In genomic region chr5:172007153-172007794, GRCh38 we compare ENCODE assay signal across 8 cellular contexts. TPM values are rescaled to one million over a fixed set of nuclear protein-coding genes. Genes with fewer than 3 reads are reported as not detected.
DNase-seq lines count a peak whose midpoint lies in the region; ATAC-seq and FAIRE-seq lines count a peak whose summit lies in the region.

No MANE protein-coding gene starts in this region.

- H3K9ac ChIP-seq in mucosa of stomach (ENCODE audit: low read length): peak overlapping the region; percentile 94

- H3K4me1 ChIP-seq in ectodermal cell (ENCODE audit: control insufficient read depth, insufficient read depth, low read length) (peaks cover 8% of the 10 kb centered on the region), mucosa of stomach (ENCODE audit: control insufficient read depth, insufficient read depth, low read length) (peaks cover 36% of the 10 kb centered on the region)

- peaks cover 5% of the 10 kb centered on the region for H3K36me3 Mint-ChIP-seq in activated naive CD4-positive, alpha-beta T cell treated with anti-CD3 and anti-CD28 coated beads, Interleukin-2, amount 50 U/mL, for 24 hours

- peak overlapping the region; percentile 85 for H3K4me3 ChIP-seq in ectodermal cell (ENCODE audit: insufficient read depth, low read depth, low read length)
- H3K4me3 ChIP-seq in mucosa of stomach (ENCODE audit: low read length): peak overlapping the region; percentile 79

- peaks cover 52% of the 10 kb centered on the region for H3K4me1 Mint-ChIP-seq in activated naive CD4-positive, alpha-beta T cell treated with anti-CD3 and anti-CD28 coated beads, Interleukin-2, amount 50 U/mL, for 24 hours

- DNase-seq in activated naive CD4-positive, alpha-beta T cell treated with Interleukin-2 at 50 U/mL for 16 hours: no peak
- DNase-seq in RCC 7860 (ENCODE audit: low spot score): peak; percentile 27
- DNase-seq in NCI-H748 (lab: John Stamatoyannopoulos, UW; ENCODE audit: unreplicated experiment): no peak
- DNase-seq in NCI-H1436 treated with DMSO at 0.1 percent for 48 hours (lab: John Stamatoyannopoulos, UW): no peak

- no peaks in the 10 kb centered on the region for H3K27me3 Mint-ChIP-seq in activated naive CD4-positive, alpha-beta T cell treated with anti-CD3 and anti-CD28 coated beads, Interleukin-2, amount 50 U/mL, for 24 hours

- WGBS in ectodermal cell, 2 experiments: 7 to 11% methylated on average over 24 of the region's 24 CpGs

- peak overlapping the region; percentile 57 for H3K27ac ChIP-seq in ectodermal cell (ENCODE audit: insufficient read depth, low read depth, low read length, poor library complexity, severe bottlenecking)

- H3K27ac Mint-ChIP-seq in activated naive CD4-positive, alpha-beta T cell treated with anti-CD3 and anti-CD28 coated beads, Interleukin-2, amount 50 U/mL, for 24 hours: peak overlapping the region; percentile 99

- H3K36me3 ChIP-seq in ectodermal cell (ENCODE audit: control insufficient read depth, insufficient read depth, low read length) (no peaks in the 10 kb centered on the region), mucosa of stomach (ENCODE audit: control insufficient read depth, insufficient read depth, low read length) (no peaks in the 10 kb centered on the region)

- no peaks in the 10 kb centered on the region for H3K9me3 ChIP-seq in ectodermal cell (ENCODE audit: control insufficient read depth, low read length)
- no peaks in the 10 kb centered on the region for H3K9me3 ChIP-seq in mucosa of stomach (ENCODE audit: control insufficient read depth, low read length)

- peak overlapping the region; percentile 99 for H3K4me3 Mint-ChIP-seq in activated naive CD4-positive, alpha-beta T cell treated with anti-CD3 and anti-CD28 coated beads, Interleukin-2, amount 50 U/mL, for 24 hours

- ATAC-seq in GM18520 (IDR thresholded peaks at IDR 0.05; ENCODE audit: unreplicated experiment): no peak

- no peak for FAIRE-seq in RCC 7860 (lab: Jason Lieb, UNC)

- H3K9me3 Mint-ChIP-seq in activated naive CD4-positive, alpha-beta T cell treated with anti-CD3 and anti-CD28 coated beads, Interleukin-2, amount 50 U/mL, for 24 hours: no peaks in the 10 kb centered on the region

- no peaks in the 10 kb centered on the region for H3K27me3 ChIP-seq in ectodermal cell (ENCODE audit: control insufficient read depth, insufficient read depth, low read length, poor library complexity, severe bottlenecking)
- no peaks in the 10 kb centered on the region for H3K27me3 ChIP-seq in mucosa of stomach (ENCODE audit: control insufficient read depth, insufficient read depth, low read length)

RNA-seq across cellular contexts. Expression of gene FBXW11, which starts 0.8 kb away (rescaled TPM):
- polyA plus RNA-seq in ectodermal cell (2013, experiment 1 of 4): 48.9 TPM
- 50.2 TPM for polyA plus RNA-seq in ectodermal cell (2013, experiment 2 of 4)
- polyA plus RNA-seq in ectodermal cell (2013, experiment 3 of 4): 38.9 TPM
- polyA plus RNA-seq in ectodermal cell (2013, experiment 4 of 4): 46.9 TPM
